Comparison of ENCODE assay signal across 6 cellular contexts in genomic region chr7:92184294-92184693, GRCh38. TPM values are rescaled to one million over a fixed set of nuclear protein-coding genes. Genes with fewer than 3 reads are reported as not detected.
"Had no signal": no experiment of that assay in that cellular context is flagged by ENCODE, and none has a peak within 500 bp of the region (broad histone marks: within the 10 kb centered on the region; RNA-seq: fewer than 3 reads in every experiment).

No MANE protein-coding gene starts in this region.

RNA-seq across cellular contexts. Expression of gene LRRD1, which starts 5.4 kb away (rescaled TPM):
- total RNA-seq: GM23248, GM23338, H1, H7, H9, HFFc6 had no signal
- polyA plus RNA-seq: GM23248, H1 had no signal
